21 cellular contexts compared by ENCODE assay signal in genomic region chr4:48687313-48687712, GRCh38.
"Had no signal": no experiment of that assay in that cellular context is flagged by ENCODE, and none has a peak within 500 bp of the region (broad histone marks: within the 10 kb centered on the region; RNA-seq: fewer than 3 reads in every experiment).

No MANE protein-coding gene starts in this region.

- H3K36me3 ChIP-seq: colonic mucosa, esophagus muscularis mucosa, spleen, thoracic aorta, vagina had no signal

- H3K27ac ChIP-seq: colonic mucosa, esophagus muscularis mucosa, spleen, thoracic aorta, vagina had no signal

- ATAC-seq: activated CD4-positive, alpha-beta T cell treated with anti-CD3 and anti-CD28 coated beads for 36 hours; activated T-cell treated with anti-CD3 and anti-CD28 coated beads, Interleukin-2, amount 50 U/mL, for 4 hours; mucosa of descending colon had no signal

- H3K9me3 Mint-ChIP-seq: activated B cell treated with CpG ODN at 0.5 μM for 24 hours; activated naive CD8-positive, alpha-beta T cell treated with anti-CD3 and anti-CD28 coated beads, Interleukin-2, amount 10 ng/mL, durations not matched to agents 7 days and 5 days; activated T-cell treated with anti-CD3 and anti-CD28 coated beads, Interleukin-2, amount 50 U/mL, for 4 hours; type B pancreatic cell had no signal

- FAIRE-seq: bronchial epithelial cell, frontal cortex had no signal

- H3K27me3 ChIP-seq: colonic mucosa, esophagus muscularis mucosa, spleen, vagina had no signal

- DNase-seq: activated B cell treated with CpG ODN at 0.5 μM for 24 hours; activated CD4-positive, alpha-beta T cell treated with anti-CD3 and anti-CD28 coated beads for 36 hours; activated CD4-positive, alpha-beta T cell treated with anti-CD3 and anti-CD28 coated beads, Interleukin-2, amount 50 U/mL, for 4 hours; activated CD8-positive, alpha-beta memory T cell treated with anti-CD3 and anti-CD28 coated beads, Interleukin-2, amount 50 U/mL, for 48 hours; activated naive CD4-positive, alpha-beta T cell treated with anti-CD3 and anti-CD28 coated beads for 36 hours; activated naive CD8-positive, alpha-beta T cell treated with anti-CD3 and anti-CD28 coated beads, Interleukin-2, amount 10 ng/mL, durations not matched to agents 7 days and 5 days; activated T-cell treated with anti-CD3 and anti-CD28 coated beads, Interleukin-2, amount 50 U/mL, for 4 hours; amniotic stem cell; colonic mucosa; hippocampal formation; mucosa of descending colon; spleen; stimulated activated CD4-positive, alpha-beta T cell treated with anti-CD3 and anti-CD28 coated beads, Interleukin-4, amount 100 ng/mL, for 1 hour; stimulated activated naive CD4-positive, alpha-beta T cell treated with Interleukin-2 at 50 U/mL for 16 hours had no signal

- H3K4me3 Mint-ChIP-seq: activated B cell treated with CpG ODN at 0.5 μM for 24 hours; activated CD4-positive, alpha-beta T cell treated with anti-CD3 and anti-CD28 coated beads for 36 hours; activated naive CD4-positive, alpha-beta T cell treated with anti-CD3 and anti-CD28 coated beads for 36 hours; activated naive CD8-positive, alpha-beta T cell treated with anti-CD3 and anti-CD28 coated beads, Interleukin-2, amount 10 ng/mL, durations not matched to agents 7 days and 5 days; activated T-cell treated with anti-CD3 and anti-CD28 coated beads, Interleukin-2, amount 50 U/mL, for 4 hours; type B pancreatic cell had no signal

- H3K4me3 ChIP-seq: colonic mucosa, esophagus muscularis mucosa, mucosa of descending colon, spleen, thoracic aorta, vagina had no signal

- H3K4me1 ChIP-seq: colonic mucosa, vagina had no signal

- H3K36me3 Mint-ChIP-seq: activated naive CD8-positive, alpha-beta T cell treated with anti-CD3 and anti-CD28 coated beads, Interleukin-2, amount 10 ng/mL, durations not matched to agents 7 days and 5 days had no signal

- H3K27me3 Mint-ChIP-seq: activated B cell treated with CpG ODN at 0.5 μM for 24 hours; activated CD4-positive, alpha-beta T cell treated with anti-CD3 and anti-CD28 coated beads for 36 hours; activated naive CD8-positive, alpha-beta T cell treated with anti-CD3 and anti-CD28 coated beads, Interleukin-2, amount 10 ng/mL, durations not matched to agents 7 days and 5 days; progenitor cell of endocrine pancreas; type B pancreatic cell had no signal

- H3K9me3 ChIP-seq: colonic mucosa, esophagus muscularis mucosa, mucosa of descending colon, spleen, thoracic aorta, vagina had no signal

- H3K27ac Mint-ChIP-seq: activated CD4-positive, alpha-beta T cell treated with anti-CD3 and anti-CD28 coated beads for 36 hours; activated naive CD4-positive, alpha-beta T cell treated with anti-CD3 and anti-CD28 coated beads for 36 hours; activated naive CD8-positive, alpha-beta T cell treated with anti-CD3 and anti-CD28 coated beads, Interleukin-2, amount 10 ng/mL, durations not matched to agents 7 days and 5 days; type B pancreatic cell had no signal
